In the genomic region with DNA sequence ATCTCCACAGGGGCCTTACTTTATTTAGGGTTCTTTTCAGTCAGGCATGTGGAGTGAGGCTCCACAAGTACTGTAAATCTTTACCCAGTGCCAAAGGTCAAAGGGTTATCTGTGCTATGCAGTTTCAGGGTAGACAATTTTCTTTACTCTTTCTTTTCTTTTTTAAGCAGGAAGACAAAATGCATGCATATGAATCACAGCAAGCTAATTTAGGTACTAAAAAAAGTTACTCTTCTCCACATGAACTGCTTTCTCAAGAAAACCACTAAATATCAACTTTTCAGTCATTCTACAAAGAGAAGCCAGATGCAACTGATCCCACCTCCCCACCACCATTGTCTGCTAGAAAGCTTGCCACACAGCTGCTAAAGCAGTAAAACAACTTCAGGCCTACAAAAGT, we compare ENCODE assay signal across 15 cellular contexts.
DNase-seq lines count a peak whose midpoint lies in the region; ATAC-seq and TF ChIP-seq lines count a peak whose summit lies in the region.
"Had no signal": no experiment of that assay in that cellular context is flagged by ENCODE, and none has a peak within 500 bp of the region (broad histone marks: within the 10 kb centered on the region; RNA-seq: fewer than 3 reads in every experiment).

No MANE protein-coding gene starts in this region.

- POLR2A ChIA-PET in CD8-positive, alpha-beta T cell (lab: Charles Lee), result no interaction called here

- no peaks in the 10 kb centered on the region for H3K9me3 ChIP-seq in left lung
- no peaks in the 10 kb centered on the region for H3K9me3 ChIP-seq in CD8-positive, alpha-beta T cell (ENCODE audit: low read length)
- H3K9me3 ChIP-seq: BE2C had no signal

- H3K27me3 Mint-ChIP-seq in CD8-positive, alpha-beta T cell (ENCODE audit: low read depth), result no peaks in the 10 kb centered on the region

- no peaks in the 10 kb centered on the region for H3K27me3 ChIP-seq in brain microvascular endothelial cell (replicated peaks)
- H3K27me3 ChIP-seq in left lung, result no peaks in the 10 kb centered on the region
- H3K27me3 ChIP-seq in CD8-positive, alpha-beta T cell (ENCODE audit: insufficient read depth, low read length), result no peaks in the 10 kb centered on the region
- H3K27me3 ChIP-seq: BE2C had no signal

- no peaks in the 10 kb centered on the region for H3K36me3 Mint-ChIP-seq in CD8-positive, alpha-beta T cell
- H3K36me3 Mint-ChIP-seq: activated naive CD4-positive, alpha-beta T cell treated with anti-CD3 and anti-CD28 coated beads, Interleukin-2, amount 10 ng/mL, durations not matched to agents 7 days and 5 days had no signal

- CTCF ChIA-PET in CD8-positive, alpha-beta T cell (lab: Charles Lee), result no interaction called here

- no peak for TF ChIP-seq CTCF in AG10803 (conservative IDR thresholded peaks at IDR 0.05; ENCODE audit: low read length)
- no peak for TF ChIP-seq CTCF in brain microvascular endothelial cell (IDR thresholded peaks at IDR 0.05; ENCODE audit: low read depth, low read length, missing control alignments)
- TF ChIP-seq CTCF in left lung (IDR thresholded peaks at IDR 0.05), result no peak
- TF ChIP-seq CTCF in CD8-positive, alpha-beta T cell (IDR thresholded peaks at IDR 0.05), result no peak

- H3K36me3 ChIP-seq in brain microvascular endothelial cell (replicated peaks) (no peaks in the 10 kb centered on the region), left lung (no peaks in the 10 kb centered on the region)
- H3K36me3 ChIP-seq in CD8-positive, alpha-beta T cell (ENCODE audit: insufficient read depth, low read length), result no peaks in the 10 kb centered on the region

- no peak overlapping the region for H3K4me3 Mint-ChIP-seq in CD8-positive, alpha-beta T cell
- H3K4me3 Mint-ChIP-seq: activated naive CD4-positive, alpha-beta T cell treated with anti-CD3 and anti-CD28 coated beads, Interleukin-2, amount 10 ng/mL, durations not matched to agents 7 days and 5 days; stimulated activated naive CD8-positive, alpha-beta T cell treated with anti-CD3 and anti-CD28 coated beads, Interleukin-15, Interleukin-2, amounts not matched to agents 100 ng/mL and 50 ng/mL, for 24 hours; T-helper 17 cell had no signal

- no peaks in the 10 kb centered on the region for H3K9me3 Mint-ChIP-seq in CD8-positive, alpha-beta T cell
- H3K9me3 Mint-ChIP-seq: activated naive CD4-positive, alpha-beta T cell treated with anti-CD3 and anti-CD28 coated beads, Interleukin-2, amount 10 ng/mL, durations not matched to agents 7 days and 5 days; stimulated activated naive CD8-positive, alpha-beta T cell treated with anti-CD3 and anti-CD28 coated beads, Interleukin-15, Interleukin-2, amounts not matched to agents 100 ng/mL and 50 ng/mL, for 24 hours had no signal

- intact Hi-C loops in left lung (cut with DNase I), result no loop called here
- intact Hi-C loops in CD8-positive, alpha-beta T cell (cut with DNase I, micrococcal nuclease), result no loop called here

- in situ Hi-C loops in brain microvascular endothelial cell (cut with HindIII; ENCODE audit: low pct_ligation_motif_present, low sequenced_read_pairs), result no loop called here

- H3K4me1 Mint-ChIP-seq in CD8-positive, alpha-beta T cell (ENCODE audit: low read depth), result no peaks in the 10 kb centered on the region
- H3K4me1 Mint-ChIP-seq: activated naive CD4-positive, alpha-beta T cell treated with anti-CD3 and anti-CD28 coated beads, Interleukin-2, amount 10 ng/mL, durations not matched to agents 7 days and 5 days; T-helper 17 cell had no signal

- no peak overlapping the region for H3K4me3 ChIP-seq in AG10803 (ENCODE audit: low read length)
- no peak overlapping the region for H3K4me3 ChIP-seq in brain microvascular endothelial cell (ENCODE audit: low read depth, low read length)
- no peak overlapping the region for H3K4me3 ChIP-seq in left lung
- H3K4me3 ChIP-seq in CD8-positive, alpha-beta T cell (ENCODE audit: low read depth, low read length), result no peak overlapping the region

- H3K4me1 ChIP-seq in left lung, result no peaks in the 10 kb centered on the region
- H3K4me1 ChIP-seq in CD8-positive, alpha-beta T cell (ENCODE audit: insufficient read depth, low read length), result no peaks in the 10 kb centered on the region

- DNase-seq in AG10803 (ENCODE audit: low read depth), result peak; percentile 1
- DNase-seq in HuH-7 (ENCODE audit: low spot score), result peak; percentile 26
- peak; percentile 25 for DNase-seq in brain microvascular endothelial cell
- no peak for DNase-seq in left lung
- no peak for DNase-seq in CD8-positive, alpha-beta T cell
- DNase-seq in HPDE6-E6E7 (ENCODE audit: extremely low spot score), result no peak
- DNase-seq in COLO668 (lab: John Stamatoyannopoulos, UW; ENCODE audit: unreplicated experiment), result no peak
- no peak for DNase-seq in activated CD8-positive, alpha-beta memory T cell treated with anti-CD3 and anti-CD28 coated beads, Interleukin-2, amount 50 U/mL, for 4 hours
- DNase-seq: activated naive CD4-positive, alpha-beta T cell treated with anti-CD3 and anti-CD28 coated beads, Interleukin-2, amount 10 ng/mL, durations not matched to agents 7 days and 5 days; BE2C; foreskin fibroblast; left ventricle myocardium superior; T-helper 17 cell had no signal

- H3K27ac Mint-ChIP-seq in CD8-positive, alpha-beta T cell, result no peak overlapping the region
- H3K27ac Mint-ChIP-seq: activated naive CD4-positive, alpha-beta T cell treated with anti-CD3 and anti-CD28 coated beads, Interleukin-2, amount 10 ng/mL, durations not matched to agents 7 days and 5 days; stimulated activated naive CD8-positive, alpha-beta T cell treated with anti-CD3 and anti-CD28 coated beads, Interleukin-15, Interleukin-2, amounts not matched to agents 100 ng/mL and 50 ng/mL, for 24 hours; T-helper 17 cell had no signal

- H3K27ac ChIP-seq in brain microvascular endothelial cell, result no peak overlapping the region
- H3K27ac ChIP-seq in left lung, result no peak overlapping the region
- no peak overlapping the region for H3K27ac ChIP-seq in CD8-positive, alpha-beta T cell (ENCODE audit: low read depth, low read length)

- ATAC-seq in left lung, result peak; percentile 60
- no peak for ATAC-seq in CD8-positive, alpha-beta T cell
- ATAC-seq: left ventricle myocardium superior, Panc1, T-helper 17 cell had no signal

Comparison
In these comparisons a context has a peak if more than half of its experiments do, and no peak if none do; other contexts are left out.
1. DNase-seq: peak in AG10803 (single experiment), HuH-7 (single experiment) and brain microvascular endothelial cell (single experiment); none in left lung (0 of 2), CD8-positive, alpha-beta T cell (0 of 7), HPDE6-E6E7 (single experiment), COLO668 (single experiment) and activated CD8-positive, alpha-beta memory T cell treated with anti-CD3 and anti-CD28 coated beads, Interleukin-2, amount 50 U/mL, for 4 hours (single experiment).